24 cellular contexts compared by ENCODE assay signal in genomic region chr6:162377735-162378134, GRCh38.
DNase-seq lines count a peak whose midpoint lies in the region; ATAC-seq and TF ChIP-seq lines count a peak whose summit lies in the region.
"Had no signal": no experiment of that assay in that cellular context is flagged by ENCODE, and none has a peak within 500 bp of the region (broad histone marks: within the 10 kb centered on the region; RNA-seq: fewer than 3 reads in every experiment).

No MANE protein-coding gene starts in this region.

- no peak for ATAC-seq in left ventricle myocardium superior
- no peak for ATAC-seq in HG03565 (IDR thresholded peaks at IDR 0.05; ENCODE audit: unreplicated experiment)
- ATAC-seq: activated CD8-positive, alpha-beta memory T cell treated with anti-CD3 and anti-CD28 coated beads, Interleukin-2, amount 10 ng/mL, durations not matched to agents 7 days and 5 days had no signal

- peaks cover 61% of the 10 kb centered on the region for H3K4me1 Mint-ChIP-seq in osteocyte (ENCODE audit: unreplicated experiment)
- H3K4me1 Mint-ChIP-seq: activated CD8-positive, alpha-beta memory T cell treated with anti-CD3 and anti-CD28 coated beads, Interleukin-2, amount 10 ng/mL, durations not matched to agents 7 days and 5 days; memory B cell had no signal

- H3K4me3 ChIP-seq in AG10803 (ENCODE audit: low read length) (no peak overlapping the region), astrocyte of the spinal cord (ENCODE audit: low read depth, low read length) (no peak overlapping the region)
- H3K4me3 ChIP-seq: esophagus muscularis mucosa, SJCRH30, stomach, transverse colon had no signal

- peaks cover 10% of the 10 kb centered on the region for H3K9me3 Mint-ChIP-seq in osteocyte (ENCODE audit: unreplicated experiment)
- H3K9me3 Mint-ChIP-seq: endodermal cell, memory B cell had no signal

- DNase-seq in AG10803 (ENCODE audit: low read depth) (peak; percentile 3), astrocyte of the spinal cord (ENCODE audit: low read depth, low spot score) (peak; percentile 21), foreskin melanocyte (peak; percentile 6), osteocyte (ENCODE audit: extremely low spot score, unreplicated experiment) (no peak), left ventricle myocardium superior (no peak), NCI-H774 (lab: John Stamatoyannopoulos, UW) (no peak)
- DNase-seq in activated CD4-positive, alpha-beta T cell treated with anti-CD3 and anti-CD28 coated beads for 1 hour = no peak
- DNase-seq: activated CD8-positive, alpha-beta memory T cell treated with anti-CD3 and anti-CD28 coated beads, Interleukin-2, amount 10 ng/mL, durations not matched to agents 7 days and 5 days; activated naive CD4-positive, alpha-beta T cell; activated T-cell treated with anti-CD3 and anti-CD28 coated beads, Interleukin-2, amount 50 U/mL, for 48 hours; DMS53; endodermal cell; glutamatergic neuron; kidney; NCI-H1105; NCI-H2029; SJCRH30; small intestine; stimulated activated CD4-positive, alpha-beta T cell treated with anti-CD3 and anti-CD28 coated beads, Interleukin-1b, Interleukin-23, amount 100 ng/mL, for 48 hours; stomach; transverse colon had no signal

- intact Hi-C loops in left ventricle myocardium superior (cut with micrococcal nuclease) = no loop called here

- H3K36me3 Mint-ChIP-seq in osteocyte (ENCODE audit: unreplicated experiment) = peaks cover 5% of the 10 kb centered on the region
- H3K36me3 Mint-ChIP-seq: activated CD8-positive, alpha-beta memory T cell treated with anti-CD3 and anti-CD28 coated beads, Interleukin-2, amount 10 ng/mL, durations not matched to agents 7 days and 5 days; memory B cell had no signal

- peak overlapping the region; percentile 41 for H3K4me3 Mint-ChIP-seq in osteocyte (ENCODE audit: unreplicated experiment)
- H3K4me3 Mint-ChIP-seq: activated CD8-positive, alpha-beta memory T cell treated with anti-CD3 and anti-CD28 coated beads, Interleukin-2, amount 10 ng/mL, durations not matched to agents 7 days and 5 days; endodermal cell; memory B cell had no signal

- peak overlapping the region; percentile 97 for H3K27ac Mint-ChIP-seq in osteocyte (ENCODE audit: unreplicated experiment)
- H3K27ac Mint-ChIP-seq: activated CD8-positive, alpha-beta memory T cell treated with anti-CD3 and anti-CD28 coated beads, Interleukin-2, amount 10 ng/mL, durations not matched to agents 7 days and 5 days; endodermal cell; memory B cell had no signal

- no peak for TF ChIP-seq CTCF in AG10803 (conservative IDR thresholded peaks at IDR 0.05; ENCODE audit: low read length)
- no peak for TF ChIP-seq CTCF in astrocyte of the spinal cord (IDR thresholded peaks at IDR 0.05; ENCODE audit: low read depth, low read length)
- no peak for TF ChIP-seq CTCF in osteocyte (IDR thresholded peaks at IDR 0.05)

- no peaks in the 10 kb centered on the region for H3K27me3 Mint-ChIP-seq in osteocyte (ENCODE audit: unreplicated experiment)
- H3K27me3 Mint-ChIP-seq: activated CD8-positive, alpha-beta memory T cell treated with anti-CD3 and anti-CD28 coated beads, Interleukin-2, amount 10 ng/mL, durations not matched to agents 7 days and 5 days; memory B cell had no signal

- in situ Hi-C loops in astrocyte of the spinal cord (cut with HindIII; ENCODE audit: low sequenced_read_pairs) = no loop called here

Comparison
In these comparisons a context has a peak if more than half of its experiments do, and no peak if none do; other contexts are left out.
1. DNase-seq: peak in AG10803 (single experiment), astrocyte of the spinal cord (single experiment) and foreskin melanocyte (single experiment); none in osteocyte (single experiment), left ventricle myocardium superior (single experiment), activated CD4-positive, alpha-beta T cell treated with anti-CD3 and anti-CD28 coated beads for 1 hour (single experiment) and NCI-H774 (single experiment).